In genomic region chr10:33132626-33133025, GRCh38 we compare ENCODE assay signal across 10 cellular contexts.
A peak's percentile ranks its signal among the peaks of the same experiment; 100 is the strongest.
DNase-seq lines count a peak whose midpoint lies in the region; ATAC-seq, FAIRE-seq and TF ChIP-seq lines count a peak whose summit lies in the region.
"Had no signal": no experiment of that assay in that cellular context is flagged by ENCODE, and none has a peak within 500 bp of the region (broad histone marks: within the 10 kb centered on the region; RNA-seq: fewer than 3 reads in every experiment).

No MANE protein-coding gene starts in this region.

- DNase-seq in GM12865 (ENCODE audit: low read depth) (peak; percentile 50), kidney (no peak), chondrocyte (ENCODE audit: low spot score) (no peak), heart left ventricle (no peak), islet precursor cell (no peak), dorsolateral prefrontal cortex (no peak)
- peak; percentile 78 for DNase-seq in activated CD4-positive, alpha-beta memory T cell treated with anti-CD3 and anti-CD28 coated beads for 36 hours

- no peaks in the 10 kb centered on the region for H3K36me3 ChIP-seq in kidney (ENCODE audit: control insufficient read depth in 1 of 2, insufficient read depth in 2 of 2, low read length in 2 of 2)
- no peaks in the 10 kb centered on the region for H3K36me3 ChIP-seq in heart left ventricle

- H3K36me3 Mint-ChIP-seq in activated CD4-positive, alpha-beta memory T cell treated with anti-CD3 and anti-CD28 coated beads for 36 hours: peaks cover 6% of the 10 kb centered on the region
- no peaks in the 10 kb centered on the region for H3K36me3 Mint-ChIP-seq in chondrocyte (ENCODE audit: low read depth)
- H3K36me3 Mint-ChIP-seq: brain had no signal

- H3K4me1 ChIP-seq in kidney (ENCODE audit: control insufficient read depth in 1 of 2, insufficient read depth in 1 of 2, low read depth in 1 of 2, low read length in 2 of 2) (peaks cover 0 to 7% of the 10 kb centered on the region in 2 donors), heart left ventricle (peaks cover 0 to 43% (median 6%) of the 10 kb centered on the region in 12 donors)

- H3K9me3 Mint-ChIP-seq in activated CD4-positive, alpha-beta memory T cell treated with anti-CD3 and anti-CD28 coated beads for 36 hours: no peaks in the 10 kb centered on the region
- no peaks in the 10 kb centered on the region for H3K9me3 Mint-ChIP-seq in chondrocyte (ENCODE audit: low read depth)

- FAIRE-seq in kidney (lab: Jason Lieb, UNC): no peak

- intact Hi-C loops in activated CD4-positive, alpha-beta memory T cell treated with anti-CD3 and anti-CD28 coated beads for 36 hours (cut with micrococcal nuclease): loop anchor here (2.0 to 10.0 kb wide), 5 partner anchors 60 to 888 kb away; partner anchors contain the start of gene CCDC7
- intact Hi-C loops in kidney (cut with DNase I) (no loop called here), heart left ventricle (cut with DNase I) (no loop called here), dorsolateral prefrontal cortex (cut with DNase I) (no loop called here)

- H3K4me3 Mint-ChIP-seq in activated CD4-positive, alpha-beta memory T cell treated with anti-CD3 and anti-CD28 coated beads for 36 hours: no peak overlapping the region
- no peak overlapping the region for H3K4me3 Mint-ChIP-seq in chondrocyte (ENCODE audit: unreplicated experiment)
- H3K4me3 Mint-ChIP-seq: brain had no signal

- H3K4me1 Mint-ChIP-seq in activated CD4-positive, alpha-beta memory T cell treated with anti-CD3 and anti-CD28 coated beads for 36 hours (ENCODE audit: low read depth): peaks cover 88% of the 10 kb centered on the region
- H3K4me1 Mint-ChIP-seq in chondrocyte (ENCODE audit: low read depth): peaks cover 47% of the 10 kb centered on the region

- CTCF ChIA-PET in activated CD4-positive, alpha-beta memory T cell treated with anti-CD3 and anti-CD28 coated beads for 36 hours (lab: Charles Lee): interaction anchor here (1.6 to 4.2 kb wide), 2 partner anchors 12 to 21 kb away, joined by 4 to 18 read pairs; no protein-coding TSS in a partner anchor

- H3K9me3 ChIP-seq in kidney (ENCODE audit: control insufficient read depth in 1 of 2, low read length in 2 of 2) (no peaks in the 10 kb centered on the region), heart left ventricle (no peaks in the 10 kb centered on the region)

- H3K4me3 ChIP-seq in GM12865 (ENCODE audit: low read depth, low read length) (no peak overlapping the region), kidney (ENCODE audit: low read length in 2 of 2) (no peak overlapping the region), heart left ventricle (no peak overlapping the region), dorsolateral prefrontal cortex (no peak overlapping the region)

- ATAC-seq in HG03139 (IDR thresholded peaks at IDR 0.05; ENCODE audit: unreplicated experiment) (peak; percentile 42), heart left ventricle (no peak)
- ATAC-seq: Right ventricle myocardium inferior had no signal

- H3K9ac ChIP-seq in kidney (ENCODE audit: low read length in 2 of 2): no peak overlapping the region

- H3K27ac Mint-ChIP-seq in activated CD4-positive, alpha-beta memory T cell treated with anti-CD3 and anti-CD28 coated beads for 36 hours: peak overlapping the region; percentile 90
- H3K27ac Mint-ChIP-seq in chondrocyte (ENCODE audit: unreplicated experiment): no peak overlapping the region

- TF ChIP-seq CTCF in GM12865 (IDR thresholded peaks at IDR 0.05; ENCODE audit: insufficient read depth, low read depth, low read length, missing control alignments) (peak; percentile 35), kidney (IDR thresholded peaks at IDR 0.05; ENCODE audit: borderline replicate concordance, extremely low read depth, insufficient read depth) (peak; percentile 15), chondrocyte (IDR thresholded peaks at IDR 0.05) (no peak), heart left ventricle (IDR thresholded peaks at IDR 0.05) (no peak), dorsolateral prefrontal cortex (IDR thresholded peaks at IDR 0.05 in 54 of 56, conservative IDR thresholded peaks at IDR 0.05 in 2 of 56; ENCODE audit: low read depth in 1 of 56, partially characterized antibody in 56 of 56) (no peak)

- POLR2A ChIA-PET in activated CD4-positive, alpha-beta memory T cell treated with anti-CD3 and anti-CD28 coated beads for 36 hours (lab: Charles Lee): interaction anchor here (2.1 to 2.2 kb wide), 2 partner anchors 12 to 124 kb away, joined by 11 to 16 read pairs; no protein-coding TSS in a partner anchor

- H3K27ac ChIP-seq in kidney (ENCODE audit: low read depth in 2 of 2, low read length in 2 of 2) (no peak overlapping the region), heart left ventricle (peak overlapping the region in 1 of 12 donors; percentile 51), dorsolateral prefrontal cortex (no peak overlapping the region)

- H3K27me3 Mint-ChIP-seq in activated CD4-positive, alpha-beta memory T cell treated with anti-CD3 and anti-CD28 coated beads for 36 hours: peaks cover 1% of the 10 kb centered on the region
- no peaks in the 10 kb centered on the region for H3K27me3 Mint-ChIP-seq in chondrocyte (ENCODE audit: low read depth)

- no peak for TF ChIP-seq POLR2A in heart left ventricle (IDR thresholded peaks at IDR 0.05)

- H3K27me3 ChIP-seq in heart left ventricle: no peaks in the 10 kb centered on the region
- peaks cover 0 to 52% (median 4%) of the 10 kb centered on the region in 45 donors for H3K27me3 ChIP-seq in dorsolateral prefrontal cortex

- 93 to 97% (median 95%) methylated on average over 1 of the region's 1 CpG for WGBS in heart left ventricle, 4 donors

Comparison
In these comparisons a context has a peak if more than half of its experiments do, and no peak if none do; other contexts are left out.
1. DNase-seq: peak in GM12865 (single experiment) and activated CD4-positive, alpha-beta memory T cell treated with anti-CD3 and anti-CD28 coated beads for 36 hours (single experiment); none in kidney (single experiment), chondrocyte (single experiment), heart left ventricle (0 of 5), islet precursor cell (single experiment) and dorsolateral prefrontal cortex (0 of 10).
2. CTCF ChIP-seq: peak in GM12865 (single experiment) and kidney (single experiment); none in chondrocyte (single experiment), heart left ventricle (0 of 12) and dorsolateral prefrontal cortex (0 of 56).